In genomic region chr15:32669870-32670623, GRCh38 we compare ENCODE assay signal across 9 cellular contexts. TPM values are rescaled to one million over a fixed set of nuclear protein-coding genes. Genes with fewer than 3 reads are reported as not detected.
A peak's percentile ranks its signal among the peaks of the same experiment; 100 is the strongest.
DNase-seq lines count a peak whose midpoint lies in the region; ATAC-seq and TF ChIP-seq lines count a peak whose summit lies in the region.
"Had no signal": no experiment of that assay in that cellular context is flagged by ENCODE, and none has a peak within 500 bp of the region (broad histone marks: within the 10 kb centered on the region; RNA-seq: fewer than 3 reads in every experiment).

No MANE protein-coding gene starts in this region.

- 54% methylated on average over 6 of the region's 6 CpGs for WGBS in HUES64

- POLR2A ChIA-PET in naive thymus-derived CD8-positive, alpha-beta T cell (lab: Charles Lee): no interaction called here

- H3K9me3 ChIP-seq in HUES64 (ENCODE audit: insufficient read depth, low read depth, low read length): no peaks in the 10 kb centered on the region

- no peaks in the 10 kb centered on the region for H3K36me3 ChIP-seq in HUES64 (ENCODE audit: insufficient read depth, low read length)

- no peaks in the 10 kb centered on the region for H3K9me3 Mint-ChIP-seq in naive thymus-derived CD8-positive, alpha-beta T cell

- peak overlapping the region; percentile 2; the same call in 1 of the 2 replicates for H3K27ac ChIP-seq in HUES64 (ENCODE audit: low read depth, low read length)

- H3K4me3 Mint-ChIP-seq in naive thymus-derived CD8-positive, alpha-beta T cell: no peak overlapping the region

- H3K27me3 ChIP-seq in HUES64 (ENCODE audit: insufficient read depth, low read length): no peaks in the 10 kb centered on the region

- H3K4me1 Mint-ChIP-seq in naive thymus-derived CD8-positive, alpha-beta T cell: no peaks in the 10 kb centered on the region

- H3K9ac ChIP-seq in HUES64 (ENCODE audit: low read depth, low read length): no peak overlapping the region

- ATAC-seq in HG03039 (IDR thresholded peaks at IDR 0.05; ENCODE audit: unreplicated experiment): no peak
- ATAC-seq in naive thymus-derived CD8-positive, alpha-beta T cell: no peak
- ATAC-seq: HCT116, K562 had no signal

- DNase-seq in cardiac fibroblast (ENCODE audit: low read depth in 2 of 2): peak; percentile 53 to 85
- peak; percentile 82 for DNase-seq in inferior parietal cortex (ENCODE audit: extremely low spot score)
- peak; percentile 93 for DNase-seq in superior temporal gyrus (ENCODE audit: extremely low spot score)
- no peak for DNase-seq in stimulated activated CD4-positive, alpha-beta T cell treated with anti-CD3 and anti-CD28 coated beads, Interleukin-15, amount 100 ng/mL, for 24 hours
- DNase-seq in naive thymus-derived CD8-positive, alpha-beta T cell: no peak

- no peaks in the 10 kb centered on the region for H3K36me3 Mint-ChIP-seq in naive thymus-derived CD8-positive, alpha-beta T cell

- peaks cover 27% of the 10 kb centered on the region for H3K4me1 ChIP-seq in HUES64 (ENCODE audit: insufficient read depth, low read length)

- no peak overlapping the region for H3K27ac Mint-ChIP-seq in naive thymus-derived CD8-positive, alpha-beta T cell

- no peak for TF ChIP-seq CTCF in cardiac fibroblast (IDR thresholded peaks at IDR 0.05; ENCODE audit: low read depth, low read length)

- peaks cover 0 to 2% (median 0%) of the 10 kb centered on the region in 5 donors for H3K27me3 Mint-ChIP-seq in naive thymus-derived CD8-positive, alpha-beta T cell

- H3K4me3 ChIP-seq in HUES64 (ENCODE audit: low read length) (no peak overlapping the region), cardiac fibroblast (replicated peaks in 1 of 2; ENCODE audit: low read depth in 2 of 2, low read length in 2 of 2) (no peak overlapping the region)
- H3K4me3 ChIP-seq: K562 had no signal

RNA-seq across cellular contexts. Expression of gene SCG5, which starts 28.5 kb away (rescaled TPM):
- 12.9 TPM for polyA plus RNA-seq in HUES64 (2013, experiment 1 of 2)
- polyA plus RNA-seq in HUES64 (2013, experiment 2 of 2): 15.3 TPM
- not detected for total RNA-seq in naive thymus-derived CD8-positive, alpha-beta T cell
- not detected for polyA plus RNA-seq in naive thymus-derived CD8-positive, alpha-beta T cell

RNA-seq across cellular contexts. Expression of gene GREM1, which starts 47.8 kb away (rescaled TPM):
- 4.2 TPM for polyA plus RNA-seq in HUES64 (2013, experiment 1 of 2)
- 6.0 TPM for polyA plus RNA-seq in HUES64 (2013, experiment 2 of 2)
- not detected for total RNA-seq in naive thymus-derived CD8-positive, alpha-beta T cell
- not detected for polyA plus RNA-seq in naive thymus-derived CD8-positive, alpha-beta T cell

RNA-seq across cellular contexts. Expression of gene ARHGAP11A, which starts 54.7 kb away (rescaled TPM):
- polyA plus RNA-seq in HUES64 (2013, experiment 1 of 2): 44.0 TPM
- 54.5 TPM for polyA plus RNA-seq in HUES64 (2013, experiment 2 of 2)
- total RNA-seq in naive thymus-derived CD8-positive, alpha-beta T cell: 1 to 10 TPM; 2.7 to 5.4 TPM
- 1 to 10 TPM in 2 of 3 donors, under 1 TPM in 1; 0.90 to 2.5 (median 2.0) TPM for polyA plus RNA-seq in naive thymus-derived CD8-positive, alpha-beta T cell

Comparison
In these comparisons a context has a peak if more than half of its experiments do, and no peak if none do; other contexts are left out.
1. DNase-seq: peak in cardiac fibroblast (2 of 2), inferior parietal cortex (single experiment) and superior temporal gyrus (single experiment); none in stimulated activated CD4-positive, alpha-beta T cell treated with anti-CD3 and anti-CD28 coated beads, Interleukin-15, amount 100 ng/mL, for 24 hours (single experiment) and naive thymus-derived CD8-positive, alpha-beta T cell (0 of 10).